In genomic region chr19:2970201-2970838, GRCh38 we compare ENCODE assay signal across 12 cellular contexts. TPM values are rescaled to one million over a fixed set of nuclear protein-coding genes. Genes with fewer than 3 reads are reported as not detected.
A peak's percentile ranks its signal among the peaks of the same experiment; 100 is the strongest.
DNase-seq lines count a peak whose midpoint lies in the region; ATAC-seq and TF ChIP-seq lines count a peak whose summit lies in the region.
"Had no signal": no experiment of that assay in that cellular context is flagged by ENCODE, and none has a peak within 500 bp of the region (broad histone marks: within the 10 kb centered on the region; RNA-seq: fewer than 3 reads in every experiment).

No MANE protein-coding gene starts in this region.

- H2BK12ac ChIP-seq in H9 (ENCODE audit: insufficient read length, low read depth, low read length): no peak overlapping the region

- no peak overlapping the region for H3K27ac ChIP-seq in SK-N-SH (ENCODE audit: low read depth in 2 of 2, low read length in 1 of 2)
- peak overlapping the region; percentile 62 to 88 (median 76) for H3K27ac ChIP-seq in esophagus squamous epithelium
- peak overlapping the region in 2 of 3 donors; percentile 4 to 13 for H3K27ac ChIP-seq in right lobe of liver
- peak overlapping the region; percentile 90 for H3K27ac ChIP-seq in upper lobe of right lung
- no peak overlapping the region for H3K27ac ChIP-seq in H9 (ENCODE audit: insufficient read length, low read depth, low read length)
- H3K27ac ChIP-seq: foreskin keratinocyte had no signal

- intact Hi-C loops in esophagus squamous epithelium (cut with DNase I) (no loop called here), right lobe of liver (cut with DNase I) (loop anchor here in 1 of 2 donors (10.0 kb wide), 1 partner anchor 64 kb away; no protein-coding TSS in a partner anchor), upper lobe of right lung (cut with DNase I) (no loop called here)

- POLR2A ChIA-PET in SK-N-SH (lab: Yijun Ruan, JAX): interaction anchor here (1.0 to 1.4 kb wide), 2 partner anchors 13 to 82 kb away, joined by 3 to 4 read pairs; no protein-coding TSS in a partner anchor

- peaks cover 6 to 8% of the 10 kb centered on the region in 2 experiments for H3K4me1 Mint-ChIP-seq in H9

- no peak overlapping the region for H3K18ac ChIP-seq in H9 (ENCODE audit: insufficient read length, low read depth, low read length)

- no peak overlapping the region for H3K23ac ChIP-seq in H9 (ENCODE audit: insufficient read length, low read depth, low read length)

- no peaks in the 10 kb centered on the region for H3K9me2 ChIP-seq in SK-N-SH

- no peaks in the 10 kb centered on the region for H3K27me3 ChIP-seq in SK-N-SH (ENCODE audit: insufficient read depth)
- H3K27me3 ChIP-seq in esophagus squamous epithelium: no peaks in the 10 kb centered on the region
- no peaks in the 10 kb centered on the region for H3K27me3 ChIP-seq in right lobe of liver
- no peaks in the 10 kb centered on the region for H3K27me3 ChIP-seq in upper lobe of right lung
- no peaks in the 10 kb centered on the region for H3K27me3 ChIP-seq in H9 (ENCODE audit: insufficient read depth, low read length)

- peaks cover 3% of the 10 kb centered on the region for H3F3A ChIP-seq in SK-N-SH (replicated peaks; ENCODE audit: insufficient read depth)

- H3K4me1 ChIP-seq in SK-N-SH (ENCODE audit: control insufficient read depth in 1 of 2, insufficient read depth in 2 of 2, low read depth in 1 of 2, low read length in 1 of 2) (peaks cover 0 to 4% of the 10 kb centered on the region in 2 experiments; a peak in 1 of 4 replicates), esophagus squamous epithelium (peaks cover 23 to 70% (median 42%) of the 10 kb centered on the region in 3 donors), right lobe of liver (peaks cover 0 to 17% (median 10%) of the 10 kb centered on the region in 4 donors), upper lobe of right lung (peaks cover 62% of the 10 kb centered on the region), H9 (ENCODE audit: insufficient read depth, low read length) (no peaks in the 10 kb centered on the region)
- H3K4me1 ChIP-seq: foreskin keratinocyte had no signal

- H2AFZ ChIP-seq in SK-N-SH (ENCODE audit: low read depth) (no peak overlapping the region), H9 (ENCODE audit: low read length) (no peak overlapping the region)

- WGBS in SK-N-SH (ENCODE audit: low lambda C conversion rate): 69% methylated on average over 9 of the region's 9 CpGs
- WGBS in esophagus squamous epithelium, 2 donors: 59 to 76% methylated on average over 7 to 9 of the region's 9 CpGs
- WGBS in right lobe of liver (ENCODE audit: insufficient coverage, low coverage, low lambda C conversion rate, missing lambda C conversion rate): 67% methylated on average over 5 of the region's 9 CpGs
- no CpG with 5 or more reads among the region's 9 CpGs for WGBS in H9 (ENCODE audit: extremely low coverage, insufficient read length, low lambda C conversion rate)

- no peak overlapping the region for H2AK5ac ChIP-seq in H9 (ENCODE audit: insufficient read length, low read length)

- H3K23me2 ChIP-seq in H9 (ENCODE audit: insufficient read length, low read depth, low read length, poor library complexity, severe bottlenecking): no peaks in the 10 kb centered on the region

- H3K36me3 Mint-ChIP-seq in H9 (ENCODE audit: insufficient read depth in 1 of 3, low read depth in 3 of 3): no peaks in the 10 kb centered on the region
- H3K36me3 Mint-ChIP-seq: naive B cell had no signal

- H4K20me1 ChIP-seq in SK-N-SH (ENCODE audit: insufficient read depth) (no peaks in the 10 kb centered on the region), H9 (ENCODE audit: control insufficient read depth, insufficient read depth, insufficient read length) (no peaks in the 10 kb centered on the region)

- H3K9me3 ChIP-seq in SK-N-SH (no peaks in the 10 kb centered on the region), esophagus squamous epithelium (no peaks in the 10 kb centered on the region), right lobe of liver (no peaks in the 10 kb centered on the region), upper lobe of right lung (no peaks in the 10 kb centered on the region), H9 (ENCODE audit: control insufficient read depth, low read depth, low read length) (no peaks in the 10 kb centered on the region)

- H3K4me2 ChIP-seq in SK-N-SH (no peak overlapping the region), H9 (ENCODE audit: insufficient read depth, insufficient read length, low read length) (no peak overlapping the region)

- no peaks in the 10 kb centered on the region for H3K79me1 ChIP-seq in H9 (ENCODE audit: insufficient read depth, low read depth, low read length, poor library complexity, severe bottlenecking)

- H2BK5ac ChIP-seq in H9 (ENCODE audit: insufficient read length, low read length): no peak overlapping the region

- TF ChIP-seq POLR2A in esophagus squamous epithelium (IDR thresholded peaks at IDR 0.05) (no peak), right lobe of liver (IDR thresholded peaks at IDR 0.05) (no peak)

- H3K9me3 Mint-ChIP-seq in H9: peaks cover 0 to under 1% of the 10 kb centered on the region in 2 experiments; a peak in 2 of 5 replicates

- peaks cover 31% of the 10 kb centered on the region for H3K27me3 Mint-ChIP-seq in H9 (ENCODE audit: low read depth)

- H2BK20ac ChIP-seq in H9 (ENCODE audit: low read depth, low read length, poor library complexity, severe bottlenecking): no peak overlapping the region

- no peak for DNase-seq in SK-N-SH
- DNase-seq in esophagus squamous epithelium (lab: John Stamatoyannopoulos, UW): no peak
- DNase-seq in right lobe of liver: no peak
- DNase-seq in upper lobe of right lung: no peak
- DNase-seq in KG1 (lab: John Stamatoyannopoulos, UW): no peak
- no peak for DNase-seq in H9
- no peak for DNase-seq in Ammon's horn (ENCODE audit: low spot score)
- DNase-seq: activated naive CD4-positive, alpha-beta T cell treated with anti-CD3 and anti-CD28 coated beads, Interleukin-2, amount 50 U/mL, for 16 hours; foreskin keratinocyte; naive B cell; NCI-H2081 treated with DMSO at 0.1 percent for 48 hours had no signal

- no peak overlapping the region for H3K27ac Mint-ChIP-seq in H9

- H3K79me2 ChIP-seq in SK-N-SH (ENCODE audit: insufficient read depth) (no peaks in the 10 kb centered on the region), H9 (ENCODE audit: insufficient read depth, low read length) (no peaks in the 10 kb centered on the region)

- CTCF ChIA-PET in SK-N-SH (lab: Yijun Ruan, JAX): interaction anchor here (0.9 to 2.6 kb wide), 10 partner anchors 8 to 169 kb away, joined by 3 to 7 read pairs (median 4); no protein-coding TSS in a partner anchor

- no peak overlapping the region for H2BK120ac ChIP-seq in H9 (ENCODE audit: low read depth, low read length, poor library complexity, severe bottlenecking)

- no peak overlapping the region for H3K4me3 ChIP-seq in SK-N-SH (ENCODE audit: low read depth in 2 of 2, low read length in 1 of 2)
- H3K4me3 ChIP-seq in esophagus squamous epithelium: no peak overlapping the region
- no peak overlapping the region for H3K4me3 ChIP-seq in right lobe of liver
- H3K4me3 ChIP-seq in upper lobe of right lung: no peak overlapping the region

- H2BK15ac ChIP-seq in H9 (ENCODE audit: low read depth, low read length): no peak overlapping the region

- H3K4me3 Mint-ChIP-seq in H9: no peak overlapping the region

- H3K4ac ChIP-seq in H9 (ENCODE audit: low read depth, low read length): no peak overlapping the region

- H4K91ac ChIP-seq in H9 (ENCODE audit: insufficient read length, low read depth, low read length): no peak overlapping the region

- no peaks in the 10 kb centered on the region for H3K36me3 ChIP-seq in SK-N-SH (replicated peaks in 1 of 2; ENCODE audit: control insufficient read depth in 1 of 2, insufficient read depth in 2 of 2, low read length in 1 of 2)
- no peaks in the 10 kb centered on the region for H3K36me3 ChIP-seq in esophagus squamous epithelium
- no peaks in the 10 kb centered on the region for H3K36me3 ChIP-seq in right lobe of liver
- no peaks in the 10 kb centered on the region for H3K36me3 ChIP-seq in upper lobe of right lung

- H3K9ac ChIP-seq in SK-N-SH (no peak overlapping the region), H9 (ENCODE audit: extremely low read depth, insufficient read length, low read length) (no peak overlapping the region)

- no peak overlapping the region for H4K8ac ChIP-seq in H9 (replicated peaks; ENCODE audit: insufficient read length, low read depth, low read length)

- H3K56ac ChIP-seq in H9 (ENCODE audit: insufficient read length, low read depth, low read length): no peak overlapping the region

- no peak overlapping the region for H3K14ac ChIP-seq in H9 (ENCODE audit: insufficient read depth, low read length)

- ATAC-seq in SK-N-SH treated with all-trans-retinoic acid at 6 μM for 48 hours (peak; percentile 68), right lobe of liver (peak in 3 of 4 donors; percentile 18 to 45 (median 21)), upper lobe of right lung (peak; percentile 45)
- ATAC-seq: foreskin keratinocyte had no signal

- no peak overlapping the region for H3T11ph ChIP-seq in H9 (ENCODE audit: low read length)

- no peak for TF ChIP-seq RAD21 in SK-N-SH (IDR thresholded peaks at IDR 0.05; ENCODE audit: low read length)

- TF ChIP-seq CTCF in SK-N-SH (IDR thresholded peaks at IDR 0.05) (no peak), esophagus squamous epithelium (IDR thresholded peaks at IDR 0.05) (no peak), right lobe of liver (IDR thresholded peaks at IDR 0.05) (no peak), upper lobe of right lung (IDR thresholded peaks at IDR 0.05) (no peak), H9 (conservative IDR thresholded peaks at IDR 0.05) (no peak)

- H4K5ac ChIP-seq in H9 (ENCODE audit: insufficient read length, low read depth, low read length): no peak overlapping the region

- no peak for TF ChIP-seq EP300 in SK-N-SH (IDR thresholded peaks at IDR 0.05; ENCODE audit: borderline replicate concordance in 1 of 2, low read depth in 1 of 2, low read length in 1 of 2)

RNA-seq across cellular contexts. Expression of gene TLE6, which starts 7.0 kb away (rescaled TPM):
- polyA plus RNA-seq in SK-N-SH (2012; rRNA removed): 2.6 and 3.3 TPM in 2 replicates
- polyA plus RNA-seq in SK-N-SH (2012; cell fraction: cytosol; rRNA removed): 0.95 and 1.2 TPM in 2 replicates
- 9.8 and 10.4 TPM in 2 replicates for polyA plus RNA-seq in SK-N-SH (2012; cell fraction: nucleus; rRNA removed)
- 1 to 10 TPM in 2 of 4 donors, under 1 TPM in 1, not detected in 1; 0.59 to 3.3 (median 1.9) TPM for total RNA-seq in esophagus squamous epithelium
- 1 to 10 TPM; 2.3 to 8.9 (median 4.6) TPM for total RNA-seq in right lobe of liver
- total RNA-seq in upper lobe of right lung: 6.7 TPM
- total RNA-seq in H9 (2021): 1.1 and 1.7 TPM in 2 replicates

RNA-seq across cellular contexts. Expression of gene ZNF77, which starts 25.5 kb away (rescaled TPM):
- 4.4 and 6.6 TPM in 2 replicates for polyA plus RNA-seq in SK-N-SH (2012; rRNA removed)
- polyA plus RNA-seq in SK-N-SH (2012; cell fraction: cytosol; rRNA removed): 4.8 and 5.0 TPM in 2 replicates
- polyA plus RNA-seq in SK-N-SH (2012; cell fraction: nucleus; rRNA removed): 8.4 and 10.1 TPM in 2 replicates
- total RNA-seq in esophagus squamous epithelium: 1 to 10 TPM; 3.1 to 5.9 (median 4.5) TPM
- total RNA-seq in right lobe of liver: 1 to 10 TPM; 1.1 to 1.5 (median 1.3) TPM
- total RNA-seq in upper lobe of right lung: 4.2 TPM
- 4.3 and 4.6 TPM in 2 replicates for total RNA-seq in H9 (2021)

RNA-seq across cellular contexts. Expression of gene TLE2, which starts 58.8 kb away (rescaled TPM):
- polyA plus RNA-seq in SK-N-SH (2012; rRNA removed): 1.7 and 2.3 TPM in 2 replicates
- polyA plus RNA-seq in SK-N-SH (2012; cell fraction: cytosol; rRNA removed): 0.97 and 1.9 TPM in 2 replicates
- polyA plus RNA-seq in SK-N-SH (2012; cell fraction: nucleus; rRNA removed): 10.0 and 17.5 TPM in 2 replicates
- total RNA-seq in esophagus squamous epithelium: 10 to 100 TPM in 1 of 4 donors, 1 to 10 TPM in 3; 5.4 to 22.7 (median 7.6) TPM
- 10 to 100 TPM in 2 of 6 experiments, 1 to 10 TPM in 4; 6.1 to 20.6 (median 9.3) TPM for total RNA-seq in right lobe of liver
- total RNA-seq in upper lobe of right lung: 58.6 TPM
- total RNA-seq in H9 (2021): 3.1 and 4.2 TPM in 2 replicates

Comparison
In these comparisons a context has a peak if more than half of its experiments do, and no peak if none do; other contexts are left out.
1. H3K27ac ChIP-seq: peak in esophagus squamous epithelium (4 of 4), right lobe of liver (2 of 3) and upper lobe of right lung (single experiment); none in SK-N-SH (0 of 2) and H9 (single experiment).
2. Peak in every context shown above with its lines, with median percentiles within 50 percentile points of each other: ATAC-seq.